ENCODE assay signal across 1 cellular context in genomic region chr18:25352629-25353005, GRCh38.
TF ChIP-seq lines count a peak whose summit lies in the region.

No MANE protein-coding gene starts in this region.

TF ChIP-seq in HEK293, 187 proteins besides CTCF, POLR2A, EP300 and RAD21 (continued from another document):
- TF ChIP-seq, protein P1, sequence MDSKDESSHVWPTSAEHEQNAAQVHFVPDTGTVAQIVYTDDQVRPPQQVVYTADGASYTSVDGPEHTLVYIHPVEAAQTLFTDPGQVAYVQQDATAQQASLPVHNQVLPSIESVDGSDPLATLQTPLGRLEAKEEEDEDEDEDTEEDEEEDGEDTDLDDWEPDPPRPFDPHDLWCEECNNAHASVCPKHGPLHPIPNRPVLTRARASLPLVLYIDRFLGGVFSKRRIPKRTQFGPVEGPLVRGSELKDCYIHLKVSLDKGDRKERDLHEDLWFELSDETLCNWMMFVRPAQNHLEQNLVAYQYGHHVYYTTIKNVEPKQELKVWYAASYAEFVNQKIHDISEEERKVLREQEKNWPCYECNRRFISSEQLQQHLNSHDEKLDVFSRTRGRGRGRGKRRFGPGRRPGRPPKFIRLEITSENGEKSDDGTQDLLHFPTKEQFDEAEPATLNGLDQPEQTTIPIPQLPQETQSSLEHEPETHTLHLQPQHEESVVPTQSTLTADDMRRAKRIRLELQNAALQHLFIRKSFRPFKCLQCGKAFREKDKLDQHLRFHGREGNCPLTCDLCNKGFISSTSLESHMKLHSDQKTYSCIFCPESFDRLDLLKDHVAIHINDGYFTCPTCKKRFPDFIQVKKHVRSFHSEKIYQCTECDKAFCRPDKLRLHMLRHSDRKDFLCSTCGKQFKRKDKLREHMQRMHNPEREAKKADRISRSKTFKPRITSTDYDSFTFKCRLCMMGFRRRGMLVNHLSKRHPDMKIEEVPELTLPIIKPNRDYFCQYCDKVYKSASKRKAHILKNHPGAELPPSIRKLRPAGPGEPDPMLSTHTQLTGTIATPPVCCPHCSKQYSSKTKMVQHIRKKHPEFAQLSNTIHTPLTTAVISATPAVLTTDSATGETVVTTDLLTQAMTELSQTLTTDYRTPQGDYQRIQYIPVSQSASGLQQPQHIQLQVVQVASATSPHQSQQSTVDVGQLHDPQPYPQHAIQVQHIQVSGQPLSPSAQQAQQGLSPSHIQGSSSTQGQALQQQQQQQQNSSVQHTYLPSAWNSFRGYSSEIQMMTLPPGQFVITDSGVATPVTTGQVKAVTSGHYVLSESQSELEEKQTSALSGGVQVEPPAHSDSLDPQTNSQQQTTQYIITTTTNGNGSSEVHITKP (tag by site-specific recombination; IDR thresholded peaks at IDR 0.05), result no peak
- TF ChIP-seq ZBTB21 (tag by site-specific recombination; IDR thresholded peaks at IDR 0.05) (no peak), ZNF645 (tag by site-specific recombination; IDR thresholded peaks at IDR 0.05) (no peak), ZNF600 (tag by site-specific recombination; IDR thresholded peaks at IDR 0.05) (no peak), PBX3 (CRISPR knock-in tag; IDR thresholded peaks at IDR 0.05) (no peak), ELK4 (IDR thresholded peaks at IDR 0.05; ENCODE audit: borderline replicate concordance, low read depth, low read length) (no peak), ZNF701 (tag by site-specific recombination; IDR thresholded peaks at IDR 0.05) (no peak), ZNF37A (tag by site-specific recombination; IDR thresholded peaks at IDR 0.05) (no peak), ZNF366 (tag by site-specific recombination; conservative IDR thresholded peaks at IDR 0.05) (no peak), MEIS1 (CRISPR knock-in tag; IDR thresholded peaks at IDR 0.05; ENCODE audit: borderline replicate concordance) (no peak), ZNF214 (tag by site-specific recombination; IDR thresholded peaks at IDR 0.05; ENCODE audit: borderline replicate concordance) (no peak), PRDM1 (tag by site-specific recombination; IDR thresholded peaks at IDR 0.05) (peak; percentile 93), ZBTB48 (tag by site-specific recombination; IDR thresholded peaks at IDR 0.05) (no peak), ZNF785 (tag by site-specific recombination; IDR thresholded peaks at IDR 0.05) (no peak), SP3 (tag by site-specific recombination; IDR thresholded peaks at IDR 0.05) (no peak), ZNF658 (tag by site-specific recombination; IDR thresholded peaks at IDR 0.05) (no peak), ZNF426 (tag by site-specific recombination; IDR thresholded peaks at IDR 0.05) (no peak), KLF7 (tag by site-specific recombination; IDR thresholded peaks at IDR 0.05; ENCODE audit: borderline replicate concordance) (no peak), ZNF19 (tag by site-specific recombination; IDR thresholded peaks at IDR 0.05; ENCODE audit: low read depth) (no peak)
- TF ChIP-seq, protein P2, sequence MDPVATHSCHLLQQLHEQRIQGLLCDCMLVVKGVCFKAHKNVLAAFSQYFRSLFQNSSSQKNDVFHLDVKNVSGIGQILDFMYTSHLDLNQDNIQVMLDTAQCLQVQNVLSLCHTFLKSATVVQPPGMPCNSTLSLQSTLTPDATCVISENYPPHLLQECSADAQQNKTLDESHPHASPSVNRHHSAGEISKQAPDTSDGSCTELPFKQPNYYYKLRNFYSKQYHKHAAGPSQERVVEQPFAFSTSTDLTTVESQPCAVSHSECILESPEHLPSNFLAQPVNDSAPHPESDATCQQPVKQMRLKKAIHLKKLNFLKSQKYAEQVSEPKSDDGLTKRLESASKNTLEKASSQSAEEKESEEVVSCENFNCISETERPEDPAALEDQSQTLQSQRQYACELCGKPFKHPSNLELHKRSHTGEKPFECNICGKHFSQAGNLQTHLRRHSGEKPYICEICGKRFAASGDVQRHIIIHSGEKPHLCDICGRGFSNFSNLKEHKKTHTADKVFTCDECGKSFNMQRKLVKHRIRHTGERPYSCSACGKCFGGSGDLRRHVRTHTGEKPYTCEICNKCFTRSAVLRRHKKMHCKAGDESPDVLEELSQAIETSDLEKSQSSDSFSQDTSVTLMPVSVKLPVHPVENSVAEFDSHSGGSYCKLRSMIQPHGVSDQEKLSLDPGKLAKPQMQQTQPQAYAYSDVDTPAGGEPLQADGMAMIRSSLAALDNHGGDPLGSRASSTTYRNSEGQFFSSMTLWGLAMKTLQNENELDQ (tag by site-specific recombination; IDR thresholded peaks at IDR 0.05; ENCODE audit: low read depth), result no peak
- TF ChIP-seq, protein P3, sequence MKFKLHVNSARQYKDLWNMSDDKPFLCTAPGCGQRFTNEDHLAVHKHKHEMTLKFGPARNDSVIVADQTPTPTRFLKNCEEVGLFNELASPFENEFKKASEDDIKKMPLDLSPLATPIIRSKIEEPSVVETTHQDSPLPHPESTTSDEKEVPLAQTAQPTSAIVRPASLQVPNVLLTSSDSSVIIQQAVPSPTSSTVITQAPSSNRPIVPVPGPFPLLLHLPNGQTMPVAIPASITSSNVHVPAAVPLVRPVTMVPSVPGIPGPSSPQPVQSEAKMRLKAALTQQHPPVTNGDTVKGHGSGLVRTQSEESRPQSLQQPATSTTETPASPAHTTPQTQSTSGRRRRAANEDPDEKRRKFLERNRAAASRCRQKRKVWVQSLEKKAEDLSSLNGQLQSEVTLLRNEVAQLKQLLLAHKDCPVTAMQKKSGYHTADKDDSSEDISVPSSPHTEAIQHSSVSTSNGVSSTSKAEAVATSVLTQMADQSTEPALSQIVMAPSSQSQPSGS (tag by site-specific recombination; IDR thresholded peaks at IDR 0.05; ENCODE audit: low read depth), result no peak
- TF ChIP-seq, protein P4, sequence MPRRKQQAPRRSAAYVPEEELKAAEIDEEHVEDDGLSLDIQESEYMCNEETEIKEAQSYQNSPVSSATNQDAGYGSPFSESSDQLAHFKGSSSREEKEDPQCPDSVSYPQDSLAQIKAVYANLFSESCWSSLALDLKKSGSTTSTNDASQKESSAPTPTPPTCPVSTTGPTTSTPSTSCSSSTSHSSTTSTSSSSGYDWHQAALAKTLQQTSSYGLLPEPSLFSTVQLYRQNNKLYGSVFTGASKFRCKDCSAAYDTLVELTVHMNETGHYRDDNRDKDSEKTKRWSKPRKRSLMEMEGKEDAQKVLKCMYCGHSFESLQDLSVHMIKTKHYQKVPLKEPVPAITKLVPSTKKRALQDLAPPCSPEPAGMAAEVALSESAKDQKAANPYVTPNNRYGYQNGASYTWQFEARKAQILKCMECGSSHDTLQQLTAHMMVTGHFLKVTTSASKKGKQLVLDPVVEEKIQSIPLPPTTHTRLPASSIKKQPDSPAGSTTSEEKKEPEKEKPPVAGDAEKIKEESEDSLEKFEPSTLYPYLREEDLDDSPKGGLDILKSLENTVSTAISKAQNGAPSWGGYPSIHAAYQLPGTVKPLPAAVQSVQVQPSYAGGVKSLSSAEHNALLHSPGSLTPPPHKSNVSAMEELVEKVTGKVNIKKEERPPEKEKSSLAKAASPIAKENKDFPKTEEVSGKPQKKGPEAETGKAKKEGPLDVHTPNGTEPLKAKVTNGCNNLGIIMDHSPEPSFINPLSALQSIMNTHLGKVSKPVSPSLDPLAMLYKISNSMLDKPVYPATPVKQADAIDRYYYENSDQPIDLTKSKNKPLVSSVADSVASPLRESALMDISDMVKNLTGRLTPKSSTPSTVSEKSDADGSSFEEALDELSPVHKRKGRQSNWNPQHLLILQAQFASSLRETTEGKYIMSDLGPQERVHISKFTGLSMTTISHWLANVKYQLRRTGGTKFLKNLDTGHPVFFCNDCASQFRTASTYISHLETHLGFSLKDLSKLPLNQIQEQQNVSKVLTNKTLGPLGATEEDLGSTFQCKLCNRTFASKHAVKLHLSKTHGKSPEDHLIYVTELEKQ (tag by site-specific recombination; IDR thresholded peaks at IDR 0.05; ENCODE audit: borderline replicate concordance), result no peak
- TF ChIP-seq, protein P5, sequence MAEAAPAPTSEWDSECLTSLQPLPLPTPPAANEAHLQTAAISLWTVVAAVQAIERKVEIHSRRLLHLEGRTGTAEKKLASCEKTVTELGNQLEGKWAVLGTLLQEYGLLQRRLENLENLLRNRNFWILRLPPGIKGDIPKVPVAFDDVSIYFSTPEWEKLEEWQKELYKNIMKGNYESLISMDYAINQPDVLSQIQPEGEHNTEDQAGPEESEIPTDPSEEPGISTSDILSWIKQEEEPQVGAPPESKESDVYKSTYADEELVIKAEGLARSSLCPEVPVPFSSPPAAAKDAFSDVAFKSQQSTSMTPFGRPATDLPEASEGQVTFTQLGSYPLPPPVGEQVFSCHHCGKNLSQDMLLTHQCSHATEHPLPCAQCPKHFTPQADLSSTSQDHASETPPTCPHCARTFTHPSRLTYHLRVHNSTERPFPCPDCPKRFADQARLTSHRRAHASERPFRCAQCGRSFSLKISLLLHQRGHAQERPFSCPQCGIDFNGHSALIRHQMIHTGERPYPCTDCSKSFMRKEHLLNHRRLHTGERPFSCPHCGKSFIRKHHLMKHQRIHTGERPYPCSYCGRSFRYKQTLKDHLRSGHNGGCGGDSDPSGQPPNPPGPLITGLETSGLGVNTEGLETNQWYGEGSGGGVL (tag by site-specific recombination; IDR thresholded peaks at IDR 0.05), result no peak
- TF ChIP-seq, protein P6, sequence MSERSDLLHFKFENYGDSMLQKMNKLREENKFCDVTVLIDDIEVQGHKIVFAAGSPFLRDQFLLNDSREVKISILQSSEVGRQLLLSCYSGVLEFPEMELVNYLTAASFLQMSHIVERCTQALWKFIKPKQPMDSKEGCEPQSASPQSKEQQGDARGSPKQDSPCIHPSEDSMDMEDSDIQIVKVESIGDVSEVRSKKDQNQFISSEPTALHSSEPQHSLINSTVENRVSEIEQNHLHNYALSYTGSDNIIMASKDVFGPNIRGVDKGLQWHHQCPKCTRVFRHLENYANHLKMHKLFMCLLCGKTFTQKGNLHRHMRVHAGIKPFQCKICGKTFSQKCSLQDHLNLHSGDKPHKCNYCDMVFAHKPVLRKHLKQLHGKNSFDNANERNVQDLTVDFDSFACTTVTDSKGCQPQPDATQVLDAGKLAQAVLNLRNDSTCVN (tag by site-specific recombination; optimal IDR thresholded peaks at IDR 0.05), result no peak
